ENCODE assay signal across 2 cellular contexts in genomic region chr18:57970356-57971095, GRCh38.
TF ChIP-seq lines count a peak whose summit lies in the region.

No MANE protein-coding gene starts in this region.

TF ChIP-seq in IMR-90, 13 proteins besides CTCF, POLR2A, EP300 and RAD21:
- TF ChIP-seq SMC3 (IDR thresholded peaks at IDR 0.05; ENCODE audit: low read depth, low read length) = peak; percentile 22; the same call in 1 of the 2 replicates
- TF ChIP-seq, protein P1, sequence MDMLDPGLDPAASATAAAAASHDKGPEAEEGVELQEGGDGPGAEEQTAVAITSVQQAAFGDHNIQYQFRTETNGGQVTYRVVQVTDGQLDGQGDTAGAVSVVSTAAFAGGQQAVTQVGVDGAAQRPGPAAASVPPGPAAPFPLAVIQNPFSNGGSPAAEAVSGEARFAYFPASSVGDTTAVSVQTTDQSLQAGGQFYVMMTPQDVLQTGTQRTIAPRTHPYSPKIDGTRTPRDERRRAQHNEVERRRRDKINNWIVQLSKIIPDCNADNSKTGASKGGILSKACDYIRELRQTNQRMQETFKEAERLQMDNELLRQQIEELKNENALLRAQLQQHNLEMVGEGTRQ (IDR thresholded peaks at IDR 0.05; ENCODE audit: low read depth, low read length) = no peak
- TF ChIP-seq, protein P2, sequence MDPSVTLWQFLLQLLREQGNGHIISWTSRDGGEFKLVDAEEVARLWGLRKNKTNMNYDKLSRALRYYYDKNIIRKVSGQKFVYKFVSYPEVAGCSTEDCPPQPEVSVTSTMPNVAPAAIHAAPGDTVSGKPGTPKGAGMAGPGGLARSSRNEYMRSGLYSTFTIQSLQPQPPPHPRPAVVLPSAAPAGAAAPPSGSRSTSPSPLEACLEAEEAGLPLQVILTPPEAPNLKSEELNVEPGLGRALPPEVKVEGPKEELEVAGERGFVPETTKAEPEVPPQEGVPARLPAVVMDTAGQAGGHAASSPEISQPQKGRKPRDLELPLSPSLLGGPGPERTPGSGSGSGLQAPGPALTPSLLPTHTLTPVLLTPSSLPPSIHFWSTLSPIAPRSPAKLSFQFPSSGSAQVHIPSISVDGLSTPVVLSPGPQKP (IDR thresholded peaks at IDR 0.05; ENCODE audit: borderline replicate concordance, low read depth, low read length) = no peak
- TF ChIP-seq MAZ (IDR thresholded peaks at IDR 0.05; ENCODE audit: borderline replicate concordance, low read depth, low read length) = no peak
- TF ChIP-seq NFE2L2 (IDR thresholded peaks at IDR 0.05; ENCODE audit: low read depth, low read length) = no peak

TF ChIP-seq in GM12878, 131 proteins besides CTCF, POLR2A, EP300 and RAD21:
- TF ChIP-seq ZNF274 (IDR thresholded peaks at IDR 0.05; ENCODE audit: insufficient read depth, insufficient read length) (no peak), ZNF24 (IDR thresholded peaks at IDR 0.05) (no peak), FOXK2 (IDR thresholded peaks at IDR 0.05) (no peak), DPF2 (IDR thresholded peaks at IDR 0.05) (no peak), HDAC6 (IDR thresholded peaks at IDR 0.05; ENCODE audit: unreplicated experiment) (no peak), BCL3 (IDR thresholded peaks at IDR 0.05; ENCODE audit: borderline replicate concordance, insufficient read depth, low read depth, low read length, poor library complexity, severe bottlenecking) (no peak), SMARCA5 (IDR thresholded peaks at IDR 0.05) (no peak), POLR2AphosphoS2 (IDR thresholded peaks at IDR 0.05; ENCODE audit: low read depth, low read length) (no peak), PAX5 (IDR thresholded peaks at IDR 0.05; ENCODE audit: borderline replicate concordance, low read depth, low read length) (no peak), KLF5 (IDR thresholded peaks at IDR 0.05; ENCODE audit: partially characterized antibody) (no peak), ZBED1 (IDR thresholded peaks at IDR 0.05; ENCODE audit: borderline replicate concordance) (no peak), TAF1 (IDR thresholded peaks at IDR 0.05; ENCODE audit: borderline replicate concordance, low read depth, low read length) (no peak), ZNF217 (IDR thresholded peaks at IDR 0.05) (no peak)
- TF ChIP-seq, protein P3, sequence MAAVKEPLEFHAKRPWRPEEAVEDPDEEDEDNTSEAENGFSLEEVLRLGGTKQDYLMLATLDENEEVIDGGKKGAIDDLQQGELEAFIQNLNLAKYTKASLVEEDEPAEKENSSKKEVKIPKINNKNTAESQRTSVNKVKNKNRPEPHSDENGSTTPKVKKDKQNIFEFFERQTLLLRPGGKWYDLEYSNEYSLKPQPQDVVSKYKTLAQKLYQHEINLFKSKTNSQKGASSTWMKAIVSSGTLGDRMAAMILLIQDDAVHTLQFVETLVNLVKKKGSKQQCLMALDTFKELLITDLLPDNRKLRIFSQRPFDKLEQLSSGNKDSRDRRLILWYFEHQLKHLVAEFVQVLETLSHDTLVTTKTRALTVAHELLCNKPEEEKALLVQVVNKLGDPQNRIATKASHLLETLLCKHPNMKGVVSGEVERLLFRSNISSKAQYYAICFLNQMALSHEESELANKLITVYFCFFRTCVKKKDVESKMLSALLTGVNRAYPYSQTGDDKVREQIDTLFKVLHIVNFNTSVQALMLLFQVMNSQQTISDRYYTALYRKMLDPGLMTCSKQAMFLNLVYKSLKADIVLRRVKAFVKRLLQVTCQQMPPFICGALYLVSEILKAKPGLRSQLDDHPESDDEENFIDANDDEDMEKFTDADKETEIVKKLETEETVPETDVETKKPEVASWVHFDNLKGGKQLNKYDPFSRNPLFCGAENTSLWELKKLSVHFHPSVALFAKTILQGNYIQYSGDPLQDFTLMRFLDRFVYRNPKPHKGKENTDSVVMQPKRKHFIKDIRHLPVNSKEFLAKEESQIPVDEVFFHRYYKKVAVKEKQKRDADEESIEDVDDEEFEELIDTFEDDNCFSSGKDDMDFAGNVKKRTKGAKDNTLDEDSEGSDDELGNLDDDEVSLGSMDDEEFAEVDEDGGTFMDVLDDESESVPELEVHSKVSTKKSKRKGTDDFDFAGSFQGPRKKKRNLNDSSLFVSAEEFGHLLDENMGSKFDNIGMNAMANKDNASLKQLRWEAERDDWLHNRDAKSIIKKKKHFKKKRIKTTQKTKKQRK (IDR thresholded peaks at IDR 0.05; ENCODE audit: low read depth, low read length) = no peak
- TF ChIP-seq, protein P4, sequence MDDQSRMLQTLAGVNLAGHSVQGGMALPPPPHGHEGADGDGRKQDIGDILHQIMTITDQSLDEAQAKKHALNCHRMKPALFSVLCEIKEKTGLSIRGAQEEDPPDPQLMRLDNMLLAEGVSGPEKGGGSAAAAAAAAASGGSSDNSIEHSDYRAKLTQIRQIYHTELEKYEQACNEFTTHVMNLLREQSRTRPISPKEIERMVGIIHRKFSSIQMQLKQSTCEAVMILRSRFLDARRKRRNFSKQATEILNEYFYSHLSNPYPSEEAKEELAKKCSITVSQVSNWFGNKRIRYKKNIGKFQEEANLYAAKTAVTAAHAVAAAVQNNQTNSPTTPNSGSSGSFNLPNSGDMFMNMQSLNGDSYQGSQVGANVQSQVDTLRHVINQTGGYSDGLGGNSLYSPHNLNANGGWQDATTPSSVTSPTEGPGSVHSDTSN (IDR thresholded peaks at IDR 0.05; ENCODE audit: insufficient replicate concordance, low read depth, low read length) = no peak
- TF ChIP-seq, protein P5, sequence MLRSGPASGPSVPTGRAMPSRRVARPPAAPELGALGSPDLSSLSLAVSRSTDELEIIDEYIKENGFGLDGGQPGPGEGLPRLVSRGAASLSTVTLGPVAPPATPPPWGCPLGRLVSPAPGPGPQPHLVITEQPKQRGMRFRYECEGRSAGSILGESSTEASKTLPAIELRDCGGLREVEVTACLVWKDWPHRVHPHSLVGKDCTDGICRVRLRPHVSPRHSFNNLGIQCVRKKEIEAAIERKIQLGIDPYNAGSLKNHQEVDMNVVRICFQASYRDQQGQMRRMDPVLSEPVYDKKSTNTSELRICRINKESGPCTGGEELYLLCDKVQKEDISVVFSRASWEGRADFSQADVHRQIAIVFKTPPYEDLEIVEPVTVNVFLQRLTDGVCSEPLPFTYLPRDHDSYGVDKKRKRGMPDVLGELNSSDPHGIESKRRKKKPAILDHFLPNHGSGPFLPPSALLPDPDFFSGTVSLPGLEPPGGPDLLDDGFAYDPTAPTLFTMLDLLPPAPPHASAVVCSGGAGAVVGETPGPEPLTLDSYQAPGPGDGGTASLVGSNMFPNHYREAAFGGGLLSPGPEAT (IDR thresholded peaks at IDR 0.05; ENCODE audit: low read depth) = no peak
TF ChIP-seq in GM12878: peak in this region for 0.
